Comparison of ENCODE assay signal across 2 cellular contexts in the genomic region with DNA sequence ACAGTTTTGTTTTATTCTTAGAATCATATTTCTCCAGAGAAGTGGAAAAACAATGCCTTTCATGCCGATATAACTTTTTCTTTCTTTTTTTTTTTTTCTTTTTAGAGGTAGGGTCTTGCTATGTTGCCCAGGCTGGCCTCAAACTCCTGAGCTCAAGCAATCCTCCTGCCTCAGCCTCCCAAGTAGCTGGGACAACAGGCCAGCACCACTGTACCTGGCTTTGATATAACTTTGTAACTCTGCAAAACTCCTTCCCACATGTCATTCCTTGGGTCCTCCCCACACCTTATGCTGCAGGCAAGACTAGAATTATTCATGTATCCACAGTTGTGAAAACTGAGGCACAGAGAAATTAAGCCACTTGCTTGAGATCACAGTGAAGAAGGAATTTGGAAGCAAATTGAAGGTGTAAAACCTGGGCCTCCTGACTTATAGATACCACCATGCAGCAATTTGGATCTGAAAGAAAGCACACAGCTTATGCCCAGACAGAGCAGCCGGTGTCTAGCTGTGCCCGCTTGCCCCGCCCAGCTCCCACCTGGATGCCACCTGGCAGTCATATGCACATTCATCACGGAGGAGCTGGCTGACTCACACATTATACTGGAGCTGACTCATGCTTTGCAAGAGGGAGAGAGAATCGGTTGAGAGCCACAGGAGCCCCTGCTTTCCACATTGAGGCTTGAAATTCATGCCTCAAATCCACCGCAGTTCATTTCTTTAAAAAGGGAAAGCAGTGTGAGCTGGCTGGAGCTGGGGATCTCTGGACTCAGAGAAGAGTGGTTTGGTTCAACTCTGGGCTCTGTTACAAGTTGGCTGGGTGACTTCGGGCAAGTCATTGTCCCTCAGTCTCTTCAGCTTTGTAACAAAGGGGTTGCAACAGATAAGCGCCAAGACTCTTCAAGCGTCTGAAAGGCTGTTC.
A peak's percentile ranks its signal among the peaks of the same experiment; 100 is the strongest.
TF ChIP-seq lines count a peak whose summit lies in the region.

No MANE protein-coding gene starts in this region.

TF ChIP-seq in GM23338, 12 proteins besides CTCF, POLR2A, EP300 and RAD21 (continues in another document):
- no peak for TF ChIP-seq POLR2AphosphoS5 (IDR thresholded peaks at IDR 0.05; ENCODE audit: low read depth)
- TF ChIP-seq ZNF331 (CRISPR knock-in tag; IDR thresholded peaks at IDR 0.05; ENCODE audit: low read depth) = no peak
- TF ChIP-seq EZH2phosphoT487 (IDR thresholded peaks at IDR 0.05; ENCODE audit: unreplicated experiment) = no peak
- TF ChIP-seq CREB1 (CRISPR knock-in tag; IDR thresholded peaks at IDR 0.05; ENCODE audit: low read depth) = no peak
- TF ChIP-seq, protein P1, sequence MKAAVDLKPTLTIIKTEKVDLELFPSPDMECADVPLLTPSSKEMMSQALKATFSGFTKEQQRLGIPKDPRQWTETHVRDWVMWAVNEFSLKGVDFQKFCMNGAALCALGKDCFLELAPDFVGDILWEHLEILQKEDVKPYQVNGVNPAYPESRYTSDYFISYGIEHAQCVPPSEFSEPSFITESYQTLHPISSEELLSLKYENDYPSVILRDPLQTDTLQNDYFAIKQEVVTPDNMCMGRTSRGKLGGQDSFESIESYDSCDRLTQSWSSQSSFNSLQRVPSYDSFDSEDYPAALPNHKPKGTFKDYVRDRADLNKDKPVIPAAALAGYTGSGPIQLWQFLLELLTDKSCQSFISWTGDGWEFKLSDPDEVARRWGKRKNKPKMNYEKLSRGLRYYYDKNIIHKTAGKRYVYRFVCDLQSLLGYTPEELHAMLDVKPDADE (IDR thresholded peaks at IDR 0.05) = no peak
- TF ChIP-seq JUNB (IDR thresholded peaks at IDR 0.05; ENCODE audit: unreplicated experiment) = no peak
- no peak for TF ChIP-seq STAT1 (IDR thresholded peaks at IDR 0.05; ENCODE audit: unreplicated experiment)
- TF ChIP-seq, protein P2, sequence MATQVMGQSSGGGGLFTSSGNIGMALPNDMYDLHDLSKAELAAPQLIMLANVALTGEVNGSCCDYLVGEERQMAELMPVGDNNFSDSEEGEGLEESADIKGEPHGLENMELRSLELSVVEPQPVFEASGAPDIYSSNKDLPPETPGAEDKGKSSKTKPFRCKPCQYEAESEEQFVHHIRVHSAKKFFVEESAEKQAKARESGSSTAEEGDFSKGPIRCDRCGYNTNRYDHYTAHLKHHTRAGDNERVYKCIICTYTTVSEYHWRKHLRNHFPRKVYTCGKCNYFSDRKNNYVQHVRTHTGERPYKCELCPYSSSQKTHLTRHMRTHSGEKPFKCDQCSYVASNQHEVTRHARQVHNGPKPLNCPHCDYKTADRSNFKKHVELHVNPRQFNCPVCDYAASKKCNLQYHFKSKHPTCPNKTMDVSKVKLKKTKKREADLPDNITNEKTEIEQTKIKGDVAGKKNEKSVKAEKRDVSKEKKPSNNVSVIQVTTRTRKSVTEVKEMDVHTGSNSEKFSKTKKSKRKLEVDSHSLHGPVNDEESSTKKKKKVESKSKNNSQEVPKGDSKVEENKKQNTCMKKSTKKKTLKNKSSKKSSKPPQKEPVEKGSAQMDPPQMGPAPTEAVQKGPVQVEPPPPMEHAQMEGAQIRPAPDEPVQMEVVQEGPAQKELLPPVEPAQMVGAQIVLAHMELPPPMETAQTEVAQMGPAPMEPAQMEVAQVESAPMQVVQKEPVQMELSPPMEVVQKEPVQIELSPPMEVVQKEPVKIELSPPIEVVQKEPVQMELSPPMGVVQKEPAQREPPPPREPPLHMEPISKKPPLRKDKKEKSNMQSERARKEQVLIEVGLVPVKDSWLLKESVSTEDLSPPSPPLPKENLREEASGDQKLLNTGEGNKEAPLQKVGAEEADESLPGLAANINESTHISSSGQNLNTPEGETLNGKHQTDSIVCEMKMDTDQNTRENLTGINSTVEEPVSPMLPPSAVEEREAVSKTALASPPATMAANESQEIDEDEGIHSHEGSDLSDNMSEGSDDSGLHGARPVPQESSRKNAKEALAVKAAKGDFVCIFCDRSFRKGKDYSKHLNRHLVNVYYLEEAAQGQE (IDR thresholded peaks at IDR 0.05; ENCODE audit: unreplicated experiment) = no peak
- TF ChIP-seq EZH2 (IDR thresholded peaks at IDR 0.05; ENCODE audit: low read depth, unreplicated experiment) = no peak
- TF ChIP-seq ZNF114 (CRISPR knock-in tag; IDR thresholded peaks at IDR 0.05) = no peak

TF ChIP-seq in GM12878, 131 proteins besides CTCF, POLR2A, EP300 and RAD21:
- TF ChIP-seq, protein P3, sequence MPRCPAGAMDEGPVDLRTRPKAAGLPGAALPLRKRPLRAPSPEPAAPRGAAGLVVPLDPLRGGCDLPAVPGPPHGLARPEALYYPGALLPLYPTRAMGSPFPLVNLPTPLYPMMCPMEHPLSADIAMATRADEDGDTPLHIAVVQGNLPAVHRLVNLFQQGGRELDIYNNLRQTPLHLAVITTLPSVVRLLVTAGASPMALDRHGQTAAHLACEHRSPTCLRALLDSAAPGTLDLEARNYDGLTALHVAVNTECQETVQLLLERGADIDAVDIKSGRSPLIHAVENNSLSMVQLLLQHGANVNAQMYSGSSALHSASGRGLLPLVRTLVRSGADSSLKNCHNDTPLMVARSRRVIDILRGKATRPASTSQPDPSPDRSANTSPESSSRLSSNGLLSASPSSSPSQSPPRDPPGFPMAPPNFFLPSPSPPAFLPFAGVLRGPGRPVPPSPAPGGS (IDR thresholded peaks at IDR 0.05; ENCODE audit: borderline replicate concordance, insufficient read depth, low read depth, low read length, poor library complexity, severe bottlenecking) = peak; percentile 54
- TF ChIP-seq ZNF274 (IDR thresholded peaks at IDR 0.05; ENCODE audit: insufficient read depth, insufficient read length) = no peak
